ENCODE assay signal across 19 cellular contexts in the genomic region with DNA sequence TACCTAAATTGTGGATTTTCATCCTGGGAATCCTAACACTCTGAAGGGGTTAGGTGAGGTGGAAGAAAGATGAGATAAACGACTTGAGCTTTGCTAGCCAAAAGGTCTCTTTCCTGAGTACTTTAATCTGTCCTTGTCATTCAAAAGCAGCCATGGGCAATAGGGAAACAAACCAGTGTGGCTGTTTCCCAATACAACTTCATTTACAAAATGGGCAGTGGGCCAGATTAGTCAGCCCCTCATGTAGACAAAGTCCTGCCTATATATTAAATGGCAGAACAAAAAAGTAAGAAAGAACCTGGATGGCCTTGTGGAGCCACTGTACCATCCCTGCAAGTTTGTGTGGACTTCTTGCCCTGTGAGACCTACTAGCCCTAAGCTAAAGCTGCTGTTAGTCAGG. TPM values are rescaled to one million over a fixed set of nuclear protein-coding genes. Genes with fewer than 3 reads are reported as not detected.
A peak's percentile ranks its signal among the peaks of the same experiment; 100 is the strongest.
DNase-seq lines count a peak whose midpoint lies in the region; ATAC-seq and TF ChIP-seq lines count a peak whose summit lies in the region.
"Had no signal": no experiment of that assay in that cellular context is flagged by ENCODE, and none has a peak within 500 bp of the region (broad histone marks: within the 10 kb centered on the region; RNA-seq: fewer than 3 reads in every experiment).

No MANE protein-coding gene starts in this region.

- in situ Hi-C loops in mammary epithelial cell (cut with MboI; ENCODE audit: low sequenced_read_pairs in 2 of 2) = no loop called here

- no peak overlapping the region for H2AFZ ChIP-seq in mammary epithelial cell (ENCODE audit: low read depth, low read length)

- CTCF ChIA-PET in MCF 10A (lab: Yijun Ruan, JAX) (no interaction called here), mammary epithelial cell (lab: Charles Lee; ENCODE audit: low non-redundant PET) (no interaction called here)

- dilution Hi-C loops in mammary epithelial cell (cut with HindIII; ENCODE audit: low sequenced_read_pairs) = loop anchor here (25.0 kb wide), 1 partner anchor 188 kb away; no protein-coding TSS in a partner anchor

- BruUV-seq in MCF 10A (replicated peaks; lab: Mats Ljungman, UMichigan) (no TSS peak), mammary epithelial cell (replicated peaks; lab: Mats Ljungman, UMichigan) (no TSS peak)

- H3K9me3 Mint-ChIP-seq in MCF 10A (ENCODE audit: unreplicated experiment) = no peaks in the 10 kb centered on the region

- POLR2A ChIA-PET in MCF 10A (lab: Yijun Ruan, JAX) = no interaction called here

- no peak overlapping the region for H3K27ac ChIP-seq in mammary epithelial cell (ENCODE audit: insufficient read depth, low read depth, low read length)
- H3K27ac ChIP-seq: 22Rv1, C4-2B, SK-N-MC had no signal

- H3K4me3 ChIP-seq in mammary epithelial cell (replicated peaks in 1 of 3; ENCODE audit: insufficient read depth in 1 of 3, low read depth in 2 of 3, low read length in 3 of 3) (no peak overlapping the region), cardiac fibroblast (replicated peaks in 1 of 2; ENCODE audit: low read depth in 2 of 2, low read length in 2 of 2) (no peak overlapping the region), fibroblast of villous mesenchyme (ENCODE audit: low read depth, low read length) (no peak overlapping the region)
- H3K4me3 ChIP-seq: GM12878, SK-N-MC had no signal

- H3K79me2 ChIP-seq in mammary epithelial cell (ENCODE audit: insufficient read depth, low read length) = no peaks in the 10 kb centered on the region

- TF ChIP-seq CTCF in MCF 10A (IDR thresholded peaks at IDR 0.05; ENCODE audit: unreplicated experiment) (no peak), mammary epithelial cell (conservative IDR thresholded peaks at IDR 0.05 in 1 of 2, IDR thresholded peaks at IDR 0.05 in 1 of 2; ENCODE audit: extremely low read depth in 1 of 2, insufficient read depth in 1 of 2, low read depth in 1 of 2, low read length in 2 of 2) (no peak), cardiac fibroblast (IDR thresholded peaks at IDR 0.05; ENCODE audit: low read depth, low read length) (no peak), fibroblast of villous mesenchyme (IDR thresholded peaks at IDR 0.05; ENCODE audit: insufficient read depth, low read depth, low read length) (no peak)

- no peak for ATAC-seq in GM19035 (IDR thresholded peaks at IDR 0.05; ENCODE audit: unreplicated experiment)
- ATAC-seq: GM12878, Right ventricle myocardium inferior had no signal

- H3K27me3 ChIP-seq in mammary epithelial cell (ENCODE audit: insufficient read depth, low read length) = no peaks in the 10 kb centered on the region

- H4K20me1 ChIP-seq in mammary epithelial cell (ENCODE audit: insufficient read depth, low read length) = no peaks in the 10 kb centered on the region

- no peak overlapping the region for H3K27ac Mint-ChIP-seq in MCF 10A (ENCODE audit: low read depth, unreplicated experiment)
- H3K27ac Mint-ChIP-seq: IgD-negative memory B cell had no signal

- no peaks in the 10 kb centered on the region for H3K4me1 ChIP-seq in mammary epithelial cell (ENCODE audit: insufficient read depth, low read length)

- no peaks in the 10 kb centered on the region for H3K36me3 ChIP-seq in mammary epithelial cell (ENCODE audit: insufficient read depth, low read length)

- H3K4me3 Mint-ChIP-seq in MCF 10A (ENCODE audit: unreplicated experiment) = no peak overlapping the region
- H3K4me3 Mint-ChIP-seq: IgD-negative memory B cell had no signal

- intact Hi-C loops in MCF 10A (cut with micrococcal nuclease) (no loop called here), mammary epithelial cell (cut with micrococcal nuclease) (no loop called here)

- DNase-seq in MCF 10A (ENCODE audit: unreplicated experiment) (peak; percentile 67), mammary epithelial cell (no peak), cardiac fibroblast (ENCODE audit: low read depth in 2 of 2) (peak; percentile 53 to 54), fibroblast of villous mesenchyme (ENCODE audit: low read depth) (peak; percentile 10), germinal center (ENCODE audit: low spot score) (no peak), AG08396 (ENCODE audit: low spot score) (no peak), HT-29 (ENCODE audit: low spot score) (no peak)
- DNase-seq: DMS153; NCI-H2107; NCI-H226; NCI-H526 treated with DMSO at 0.1 percent for 48 hours; NK-92 treated with Interleukin-12 subunit alpha and Interleukin-12 subunit beta, amount 100 ng/mL, for 24 hours had no signal

- H3K36me3 Mint-ChIP-seq in MCF 10A (ENCODE audit: insufficient read depth, unreplicated experiment) = no peaks in the 10 kb centered on the region
- H3K36me3 Mint-ChIP-seq: IgD-negative memory B cell had no signal

- no peaks in the 10 kb centered on the region for H3K4me1 Mint-ChIP-seq in MCF 10A (ENCODE audit: insufficient read depth, unreplicated experiment)
- H3K4me1 Mint-ChIP-seq: IgD-negative memory B cell had no signal

- 0% methylated on average over 1 of the region's 1 CpG for WGBS in mammary epithelial cell (ENCODE audit: low coverage, missing lambda C conversion rate)

- no peak overlapping the region for H3K4me2 ChIP-seq in mammary epithelial cell (ENCODE audit: insufficient read depth, low read depth, low read length)

- no peak overlapping the region for H3K9ac ChIP-seq in mammary epithelial cell (ENCODE audit: insufficient read depth, low read length)

- H3K27me3 Mint-ChIP-seq in MCF 10A (ENCODE audit: insufficient read depth, unreplicated experiment) = no peaks in the 10 kb centered on the region

- H3K9me3 ChIP-seq in mammary epithelial cell (replicated peaks; ENCODE audit: insufficient read depth, low read length) = no peaks in the 10 kb centered on the region

RNA-seq across cellular contexts. Expression of gene NFIL3, which starts 51.0 kb away (rescaled TPM):
- total RNA-seq in MCF 10A (2022) = 70.4 and 76.8 TPM in 2 replicates
- 10 to 100 TPM; 12.3 to 18.0 TPM for total RNA-seq in mammary epithelial cell
- 5.9 TPM for polyA plus RNA-seq in mammary epithelial cell
- polyA minus RNA-seq in mammary epithelial cell = 10.1 TPM
- 15.5 and 18.1 TPM in 2 replicates for total RNA-seq in fibroblast of villous mesenchyme
- total RNA-seq in HT-29 (2014; rRNA removed; shearing (Covaris generic)) = 1.2 and 1.4 TPM in 2 replicates

Comparison
In these comparisons a context has a peak if more than half of its experiments do, and no peak if none do; other contexts are left out.
1. DNase-seq: peak in MCF 10A (single experiment), cardiac fibroblast (2 of 2) and fibroblast of villous mesenchyme (single experiment); none in mammary epithelial cell (single experiment), germinal center (single experiment), AG08396 (single experiment) and HT-29 (single experiment).